8 cellular contexts compared by ENCODE assay signal in genomic region chr2:159286709-159287441, GRCh38. TPM values are rescaled to one million over a fixed set of nuclear protein-coding genes. Genes with fewer than 3 reads are reported as not detected.
A peak's percentile ranks its signal among the peaks of the same experiment; 100 is the strongest.
DNase-seq lines count a peak whose midpoint lies in the region; ATAC-seq, FAIRE-seq and TF ChIP-seq lines count a peak whose summit lies in the region.

No MANE protein-coding gene starts in this region.

- TF ChIP-seq POLR2A in GM10847 (IDR thresholded peaks at IDR 0.05; ENCODE audit: extremely low read depth, insufficient read length), result peak; percentile 52

- ATAC-seq in HG02642 (IDR thresholded peaks at IDR 0.05; ENCODE audit: poor library complexity, unreplicated experiment), result peak; percentile 95
- ATAC-seq in activated naive CD8-positive, alpha-beta T cell treated with anti-CD3 and anti-CD28 coated beads, Interleukin-2, amount 10 ng/mL, durations not matched to agents 7 days and 5 days (ENCODE audit: low read depth), result peak; percentile 97
- ATAC-seq in Right ventricle myocardium inferior, result peak; percentile 100
- ATAC-seq in pancreas, result peak; percentile 93 to 98 (median 95)

- no peaks in the 10 kb centered on the region for H3K36me3 Mint-ChIP-seq in activated naive CD8-positive, alpha-beta T cell treated with anti-CD3 and anti-CD28 coated beads, Interleukin-2, amount 10 ng/mL, durations not matched to agents 7 days and 5 days

- H3K4me3 Mint-ChIP-seq in activated naive CD8-positive, alpha-beta T cell treated with anti-CD3 and anti-CD28 coated beads, Interleukin-2, amount 10 ng/mL, durations not matched to agents 7 days and 5 days, result peak overlapping the region; percentile 83

- DNase-seq in NCI-H1105 treated with DMSO at 0.1 percent for 48 hours (lab: John Stamatoyannopoulos, UW), result peak; percentile 95
- peak; percentile 97 for DNase-seq in SKM-1 treated with dmso at 0.1 percent for 144 hours (lab: John Stamatoyannopoulos, UW; ENCODE audit: unreplicated experiment)
- DNase-seq in activated naive CD8-positive, alpha-beta T cell treated with anti-CD3 and anti-CD28 coated beads, Interleukin-2, amount 10 ng/mL, durations not matched to agents 7 days and 5 days, result peak; percentile 98
- DNase-seq in Right ventricle myocardium inferior (ENCODE audit: missing footprints), result peak; percentile 100
- peak; percentile 98 to 100 (median 99) for DNase-seq in pancreas
- peak; percentile 99 for DNase-seq in tibial artery

- peak overlapping the region; percentile 62 to 97 (median 74) for H3K4me3 ChIP-seq in pancreas
- H3K4me3 ChIP-seq in tibial artery, result peak overlapping the region; percentile 78 to 95

- no peaks in the 10 kb centered on the region for H3K27me3 Mint-ChIP-seq in activated naive CD8-positive, alpha-beta T cell treated with anti-CD3 and anti-CD28 coated beads, Interleukin-2, amount 10 ng/mL, durations not matched to agents 7 days and 5 days

- H3K4me1 ChIP-seq in pancreas (peaks cover 0 to 12% (median 0%) of the 10 kb centered on the region in 3 donors), tibial artery (peaks cover 0 to 27% (median 14%) of the 10 kb centered on the region in 4 donors)

- intact Hi-C loops in Right ventricle myocardium inferior (cut with DNase I) (loop anchor here (10.0 kb wide), 2 partner anchors 62 to 328 kb away; partner anchors contain the start of gene BAZ2B), pancreas (cut with DNase I) (no loop called here), tibial artery (cut with DNase I; ENCODE audit: low total_unique reads) (loop anchor here (10.0 kb wide), 1 partner anchor 428 kb away; the partner anchor contains the start of gene MARCHF7)

- H3K27me3 ChIP-seq in pancreas, result no peaks in the 10 kb centered on the region
- H3K27me3 ChIP-seq in tibial artery, result no peaks in the 10 kb centered on the region

- WGBS in pancreas, 2 donors, result 1 to 2% methylated on average over 37 to 50 of the region's 50 CpGs

- peak overlapping the region; percentile 81 for H3K27ac Mint-ChIP-seq in activated naive CD8-positive, alpha-beta T cell treated with anti-CD3 and anti-CD28 coated beads, Interleukin-2, amount 10 ng/mL, durations not matched to agents 7 days and 5 days

- no peak for FAIRE-seq in pancreas (lab: Jason Lieb, UNC)

- H3K9me3 ChIP-seq in pancreas (no peaks in the 10 kb centered on the region), tibial artery (no peaks in the 10 kb centered on the region)

- POLR2A ChIA-PET in activated naive CD8-positive, alpha-beta T cell treated with anti-CD3 and anti-CD28 coated beads, Interleukin-2, amount 10 ng/mL, durations not matched to agents 7 days and 5 days (lab: Charles Lee), result interaction anchor here (3.0 kb wide), 1 partner anchor 425 kb away, joined by 20 read pairs; the partner anchor contains the start of gene MARCHF7

- H3K9me3 Mint-ChIP-seq in activated naive CD8-positive, alpha-beta T cell treated with anti-CD3 and anti-CD28 coated beads, Interleukin-2, amount 10 ng/mL, durations not matched to agents 7 days and 5 days, result no peaks in the 10 kb centered on the region

- peak overlapping the region; percentile 88 to 96 (median 95) for H3K27ac ChIP-seq in pancreas
- peak overlapping the region; percentile 86 to 87 for H3K27ac ChIP-seq in tibial artery

- H3K36me3 ChIP-seq in pancreas, result no peaks in the 10 kb centered on the region
- H3K36me3 ChIP-seq in tibial artery, result peaks cover 0 to 6% (median 0%) of the 10 kb centered on the region in 3 donors

- TF ChIP-seq CTCF in pancreas (IDR thresholded peaks at IDR 0.05), result no peak
- no peak for TF ChIP-seq CTCF in tibial artery (IDR thresholded peaks at IDR 0.05)

- H3K4me1 Mint-ChIP-seq in activated naive CD8-positive, alpha-beta T cell treated with anti-CD3 and anti-CD28 coated beads, Interleukin-2, amount 10 ng/mL, durations not matched to agents 7 days and 5 days, result peaks cover 14% of the 10 kb centered on the region

RNA-seq across cellular contexts. Expression of gene WDSUB1, which starts 0.4 kb away (rescaled TPM):
- 1 to 10 TPM; 5.3 to 5.6 TPM for total RNA-seq in activated naive CD8-positive, alpha-beta T cell treated with anti-CD3 and anti-CD28 coated beads, Interleukin-2, amount 10 ng/mL, durations not matched to agents 7 days and 5 days
- total RNA-seq in Right ventricle myocardium inferior (10.1 TPM), pancreas (1 to 10 TPM; 3.5 to 8.2 (median 5.6) TPM)
- polyA plus RNA-seq in pancreas, result 1 to 10 TPM; 4.3 to 7.1 TPM

Comparison
In these comparisons a context has a peak if more than half of its experiments do, and no peak if none do; other contexts are left out.
1. Peak in every context shown above with its lines: DNase-seq, ATAC-seq, H3K4me3 ChIP-seq and H3K27ac ChIP-seq.
2. intact Hi-C loops: an anchor here in Right ventricle myocardium inferior (10.0 kb wide) and tibial artery (10.0 kb wide); none called in pancreas.